ENCODE assay signal across 9 cellular contexts in the genomic region with DNA sequence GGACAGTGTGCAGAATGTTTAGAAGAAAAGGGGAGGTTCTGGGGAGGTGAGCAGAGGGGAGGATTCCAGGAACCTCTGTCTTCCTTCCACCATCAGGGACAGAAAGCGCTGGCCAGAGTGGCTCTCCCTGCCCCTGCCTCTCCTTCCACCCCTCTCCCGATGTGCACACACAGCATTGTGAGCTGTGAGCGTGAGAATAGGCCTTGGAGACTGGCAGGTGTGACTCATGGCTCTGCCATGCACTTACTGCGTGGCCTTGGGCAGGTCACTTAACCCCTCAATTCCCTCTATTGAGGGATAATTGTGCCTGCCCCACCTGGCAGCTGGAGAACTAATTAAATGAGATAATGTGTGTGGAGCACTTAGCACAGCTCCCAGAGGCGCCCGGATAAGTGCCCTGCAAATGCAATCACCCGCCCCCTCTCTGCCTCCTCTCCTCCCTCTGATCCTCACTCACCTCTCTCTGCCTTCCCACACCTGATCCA.
DNase-seq lines count a peak whose midpoint lies in the region; ATAC-seq and TF ChIP-seq lines count a peak whose summit lies in the region.
"Had no signal": no experiment of that assay in that cellular context is flagged by ENCODE, and none has a peak within 500 bp of the region (broad histone marks: within the 10 kb centered on the region; RNA-seq: fewer than 3 reads in every experiment).

No MANE protein-coding gene starts in this region.

- DNase-seq in COR-L47 (lab: John Stamatoyannopoulos, UW): peak; percentile 50
- peak; percentile 58 for DNase-seq in NCI-H748 treated with DMSO at 0.1 percent for 48 hours (lab: John Stamatoyannopoulos, UW)
- DNase-seq in neural crest cell (ENCODE audit: low read depth, low spot score): no peak
- DNase-seq in germinal center (ENCODE audit: low spot score): no peak
- DNase-seq: foreskin melanocyte had no signal

- peaks cover 10 to 43% of the 10 kb centered on the region in 2 donors for H3K4me1 ChIP-seq in esophagus (ENCODE audit: control insufficient read depth in 2 of 2, insufficient read depth in 2 of 2, low read length in 1 of 2)

- H3K9me3 Mint-ChIP-seq in neural crest cell: no peaks in the 10 kb centered on the region

- H3K4me1 Mint-ChIP-seq in neural crest cell: peaks cover 87% of the 10 kb centered on the region

- no peak overlapping the region for H3K4me3 ChIP-seq in esophagus (ENCODE audit: low read depth in 1 of 2, low read length in 2 of 2)

- no peak for ATAC-seq in HG02642 (IDR thresholded peaks at IDR 0.05; ENCODE audit: poor library complexity, unreplicated experiment)
- ATAC-seq in GM18511 (IDR thresholded peaks at IDR 0.05; ENCODE audit: unreplicated experiment): no peak
- no peak for ATAC-seq in HG03135 (IDR thresholded peaks at IDR 0.05; ENCODE audit: unreplicated experiment)

- H3K27ac ChIP-seq in esophagus (ENCODE audit: low read depth in 2 of 2, low read length in 1 of 2): peak overlapping the region; percentile 13 to 69

- TF ChIP-seq CTCF in neural crest cell (conservative IDR thresholded peaks at IDR 0.05): no peak

- peak overlapping the region; percentile 68 for H3K4me3 Mint-ChIP-seq in neural crest cell

- no peaks in the 10 kb centered on the region for H3K36me3 Mint-ChIP-seq in neural crest cell (ENCODE audit: low read depth)

- H3K27me3 Mint-ChIP-seq in neural crest cell (ENCODE audit: low read depth): no peaks in the 10 kb centered on the region

- no peaks in the 10 kb centered on the region for H3K27me3 ChIP-seq in esophagus (ENCODE audit: control insufficient read depth in 1 of 2, insufficient read depth in 2 of 2, low read length in 2 of 2)

- 35 to 46% methylated on average over 7 of the region's 7 CpGs for WGBS in esophagus, 2 donors

- H3K36me3 ChIP-seq in esophagus (ENCODE audit: control insufficient read depth in 2 of 2, insufficient read depth in 2 of 2, low read length in 1 of 2): peaks cover 0 to 44% of the 10 kb centered on the region in 2 donors

- H3K9me3 ChIP-seq in esophagus (ENCODE audit: control insufficient read depth in 2 of 2, insufficient read depth in 1 of 2, low read depth in 1 of 2, low read length in 1 of 2): no peaks in the 10 kb centered on the region

- peak overlapping the region; percentile 73 for H3K27ac Mint-ChIP-seq in neural crest cell (ENCODE audit: unreplicated experiment)

Comparison
In these comparisons a context has a peak if more than half of its experiments do, and no peak if none do; other contexts are left out.
1. DNase-seq: peak in COR-L47 (single experiment) and NCI-H748 treated with DMSO at 0.1 percent for 48 hours (single experiment); none in neural crest cell (single experiment) and germinal center (single experiment).